9 cellular contexts compared by ENCODE assay signal in the genomic region with DNA sequence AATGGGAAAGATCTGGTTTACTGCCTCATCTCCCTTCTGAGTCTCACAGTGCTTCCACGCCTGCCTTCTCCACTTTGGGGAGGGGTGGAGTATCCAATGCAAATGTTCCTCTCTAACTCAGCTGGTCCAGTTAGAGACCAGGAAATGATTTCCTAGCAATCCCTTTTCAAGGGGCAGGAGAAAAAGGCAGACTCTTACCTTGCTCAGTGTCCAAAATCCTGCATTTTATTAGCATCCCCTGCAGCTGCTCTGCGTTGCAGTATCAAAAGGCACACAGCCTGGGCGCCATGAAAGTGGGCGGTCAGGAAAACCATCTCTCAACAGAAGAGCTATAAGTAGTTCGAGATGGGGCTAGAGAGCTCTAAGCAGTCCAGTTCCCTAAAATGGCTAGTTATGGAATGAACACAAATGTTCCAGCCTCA.
A peak's percentile ranks its signal among the peaks of the same experiment; 100 is the strongest.
DNase-seq lines count a peak whose midpoint lies in the region; ATAC-seq and TF ChIP-seq lines count a peak whose summit lies in the region.
"Had no signal": no experiment of that assay in that cellular context is flagged by ENCODE, and none has a peak within 500 bp of the region (broad histone marks: within the 10 kb centered on the region; RNA-seq: fewer than 3 reads in every experiment).

No MANE protein-coding gene starts in this region.

- TF ChIP-seq CTCF in thyroid gland (IDR thresholded peaks at IDR 0.05), result no peak
- no peak for TF ChIP-seq CTCF in suprapubic skin (IDR thresholded peaks at IDR 0.05)

- peak overlapping the region in 1 of 2 experiments; percentile 35 for H3K4ac ChIP-seq in mesenchymal stem cell (ENCODE audit: low read depth in 1 of 2, low read length in 2 of 2)

- TF ChIP-seq EP300 in suprapubic skin (IDR thresholded peaks at IDR 0.05), result no peak

- no peak overlapping the region for H3K4me2 ChIP-seq in mesenchymal stem cell (ENCODE audit: low read length, poor library complexity, severe bottlenecking)

- no peak for ATAC-seq in activated naive CD8-positive, alpha-beta T cell treated with anti-CD3 and anti-CD28 coated beads, Interleukin-2, amount 10 ng/mL, durations not matched to agents 7 days and 5 days (ENCODE audit: low read depth)
- ATAC-seq in GM19035 (IDR thresholded peaks at IDR 0.05; ENCODE audit: unreplicated experiment), result no peak
- no peak for ATAC-seq in GM21367 (IDR thresholded peaks at IDR 0.05; ENCODE audit: unreplicated experiment)

- no peaks in the 10 kb centered on the region for H3K27me3 ChIP-seq in mesenchymal stem cell (ENCODE audit: control insufficient read depth in 1 of 2, insufficient read depth in 1 of 2, low read length in 2 of 2)
- H3K27me3 ChIP-seq in thyroid gland, result no peaks in the 10 kb centered on the region
- no peaks in the 10 kb centered on the region for H3K27me3 ChIP-seq in suprapubic skin

- no peak for TF ChIP-seq POLR2A in thyroid gland (IDR thresholded peaks at IDR 0.05)
- no peak for TF ChIP-seq POLR2A in suprapubic skin (IDR thresholded peaks at IDR 0.05)

- H3K4me1 ChIP-seq in mesenchymal stem cell (ENCODE audit: control insufficient read depth, insufficient read depth, low read depth, low read length) (peaks cover 15% of the 10 kb centered on the region), thyroid gland (peaks cover 60 to 72% of the 10 kb centered on the region in 2 donors), suprapubic skin (peaks cover 26% of the 10 kb centered on the region)

- peaks cover 46% of the 10 kb centered on the region for H3K36me3 Mint-ChIP-seq in activated T-cell treated with anti-CD3 and anti-CD28 coated beads, Interleukin-2, amount 50 U/mL, for 24 hours (ENCODE audit: low read depth)
- peaks cover 1% of the 10 kb centered on the region for H3K36me3 Mint-ChIP-seq in activated naive CD8-positive, alpha-beta T cell treated with anti-CD3 and anti-CD28 coated beads, Interleukin-2, amount 10 ng/mL, durations not matched to agents 7 days and 5 days

- no peaks in the 10 kb centered on the region for H3K9me3 ChIP-seq in mesenchymal stem cell (ENCODE audit: control insufficient read depth, low read length)
- no peaks in the 10 kb centered on the region for H3K9me3 ChIP-seq in thyroid gland
- no peaks in the 10 kb centered on the region for H3K9me3 ChIP-seq in suprapubic skin

- peak overlapping the region; percentile 88 for H3K4me3 Mint-ChIP-seq in activated T-cell treated with anti-CD3 and anti-CD28 coated beads, Interleukin-2, amount 50 U/mL, for 24 hours
- H3K4me3 Mint-ChIP-seq in activated naive CD8-positive, alpha-beta T cell treated with anti-CD3 and anti-CD28 coated beads, Interleukin-2, amount 10 ng/mL, durations not matched to agents 7 days and 5 days, result peak overlapping the region; percentile 86

- intact Hi-C loops in thyroid gland (cut with DNase I), result no loop called here

- H2AFZ ChIP-seq in mesenchymal stem cell (ENCODE audit: low read depth, low read length), result no peak overlapping the region
- H2AFZ ChIP-seq: parathyroid adenoma had no signal

- H3K79me1 ChIP-seq in mesenchymal stem cell (replicated peaks; ENCODE audit: low read length, poor library complexity, severe bottlenecking), result peaks cover 10% of the 10 kb centered on the region

- peak overlapping the region; percentile 97 for H3K9ac ChIP-seq in mesenchymal stem cell (ENCODE audit: low read length)
- H3K9ac ChIP-seq: parathyroid adenoma had no signal

- no peak overlapping the region for H2BK15ac ChIP-seq in mesenchymal stem cell (ENCODE audit: low read depth, poor library complexity, severe bottlenecking)

- 85% methylated on average over 5 of the region's 5 CpGs for WGBS in mesenchymal stem cell
- 89 to 90% methylated on average over 5 of the region's 5 CpGs for WGBS in thyroid gland, 2 donors
- WGBS in suprapubic skin, result 84% methylated on average over 5 of the region's 5 CpGs

- H3K27ac ChIP-seq in mesenchymal stem cell (ENCODE audit: low read length, poor library complexity, severe bottlenecking), result peak overlapping the region; percentile 39
- H3K27ac ChIP-seq in thyroid gland, result peak overlapping the region; percentile 85 to 91 (median 91)
- no peak overlapping the region for H3K27ac ChIP-seq in suprapubic skin
- H3K27ac ChIP-seq: parathyroid adenoma had no signal

- no peak overlapping the region for H3K14ac ChIP-seq in mesenchymal stem cell (ENCODE audit: low read length in 2 of 2)

- H2BK120ac ChIP-seq in mesenchymal stem cell (ENCODE audit: low read depth, low read length), result no peak overlapping the region

- H2AK5ac ChIP-seq in mesenchymal stem cell (ENCODE audit: low read length, severe bottlenecking), result peak overlapping the region; percentile 64

- H3K4me1 Mint-ChIP-seq in activated T-cell treated with anti-CD3 and anti-CD28 coated beads, Interleukin-2, amount 50 U/mL, for 24 hours (ENCODE audit: low read depth), result peaks cover 81% of the 10 kb centered on the region
- H3K4me1 Mint-ChIP-seq in activated naive CD8-positive, alpha-beta T cell treated with anti-CD3 and anti-CD28 coated beads, Interleukin-2, amount 10 ng/mL, durations not matched to agents 7 days and 5 days, result peaks cover 44% of the 10 kb centered on the region

- POLR2A ChIA-PET in activated naive CD8-positive, alpha-beta T cell treated with anti-CD3 and anti-CD28 coated beads, Interleukin-2, amount 10 ng/mL, durations not matched to agents 7 days and 5 days (lab: Charles Lee), result interaction anchor here (0.6 to 3.9 kb wide), 13 partner anchors 14 to 383 kb away, joined by 3 to 45 read pairs (median 4); no protein-coding TSS in a partner anchor

- no peak overlapping the region for H2BK5ac ChIP-seq in mesenchymal stem cell (ENCODE audit: low read depth, low read length, poor library complexity, severe bottlenecking)

- peak overlapping the region; percentile 68 for H4K8ac ChIP-seq in mesenchymal stem cell (ENCODE audit: low read length)

- H3K4me3 ChIP-seq in mesenchymal stem cell (ENCODE audit: insufficient read depth in 1 of 2, low read depth in 1 of 2, low read length in 2 of 2) (no peak overlapping the region), thyroid gland (replicated peaks in 1 of 3) (no peak overlapping the region), suprapubic skin (no peak overlapping the region)

- H3K27me3 Mint-ChIP-seq in activated T-cell treated with anti-CD3 and anti-CD28 coated beads, Interleukin-2, amount 50 U/mL, for 24 hours, result no peaks in the 10 kb centered on the region
- H3K27me3 Mint-ChIP-seq in activated naive CD8-positive, alpha-beta T cell treated with anti-CD3 and anti-CD28 coated beads, Interleukin-2, amount 10 ng/mL, durations not matched to agents 7 days and 5 days, result no peaks in the 10 kb centered on the region

- peak overlapping the region; percentile 96 for H3K27ac Mint-ChIP-seq in activated T-cell treated with anti-CD3 and anti-CD28 coated beads, Interleukin-2, amount 50 U/mL, for 24 hours
- H3K27ac Mint-ChIP-seq in activated naive CD8-positive, alpha-beta T cell treated with anti-CD3 and anti-CD28 coated beads, Interleukin-2, amount 10 ng/mL, durations not matched to agents 7 days and 5 days, result peak overlapping the region; percentile 95

- H3K9me3 Mint-ChIP-seq in activated T-cell treated with anti-CD3 and anti-CD28 coated beads, Interleukin-2, amount 50 U/mL, for 24 hours, result no peaks in the 10 kb centered on the region
- H3K9me3 Mint-ChIP-seq in activated naive CD8-positive, alpha-beta T cell treated with anti-CD3 and anti-CD28 coated beads, Interleukin-2, amount 10 ng/mL, durations not matched to agents 7 days and 5 days, result no peaks in the 10 kb centered on the region

- H4K91ac ChIP-seq in mesenchymal stem cell (ENCODE audit: low read length), result peak overlapping the region; percentile 71

- peak overlapping the region in 1 of 2 experiments; percentile 37 for H3K18ac ChIP-seq in mesenchymal stem cell (ENCODE audit: low read depth in 1 of 2, low read length in 2 of 2)

- no peak overlapping the region for H3K23ac ChIP-seq in mesenchymal stem cell (ENCODE audit: low read length in 2 of 2)

- DNase-seq in activated T-cell treated with anti-CD3 and anti-CD28 coated beads, Interleukin-2, amount 50 U/mL, for 24 hours, result no peak
- no peak for DNase-seq in activated T-cell treated with anti-CD3 and anti-CD28 coated beads, Interleukin-2, amount 50 U/mL, for 1 hour
- no peak for DNase-seq in activated naive CD8-positive, alpha-beta T cell treated with anti-CD3 and anti-CD28 coated beads, Interleukin-2, amount 10 ng/mL, durations not matched to agents 7 days and 5 days
- DNase-seq in mesenchymal stem cell (no peak), thyroid gland (no peak), suprapubic skin (ENCODE audit: low spot score in 2 of 2) (no peak)

- no peak overlapping the region for H2BK12ac ChIP-seq in mesenchymal stem cell (ENCODE audit: low read length in 2 of 2)

- H3K36me3 ChIP-seq in mesenchymal stem cell (ENCODE audit: control insufficient read depth in 1 of 2, insufficient read depth in 2 of 2, low read depth in 1 of 2, low read length in 2 of 2) (no peaks in the 10 kb centered on the region), thyroid gland (no peaks in the 10 kb centered on the region), suprapubic skin (no peaks in the 10 kb centered on the region)
